ENCODE assay signal across 12 cellular contexts in the genomic region with DNA sequence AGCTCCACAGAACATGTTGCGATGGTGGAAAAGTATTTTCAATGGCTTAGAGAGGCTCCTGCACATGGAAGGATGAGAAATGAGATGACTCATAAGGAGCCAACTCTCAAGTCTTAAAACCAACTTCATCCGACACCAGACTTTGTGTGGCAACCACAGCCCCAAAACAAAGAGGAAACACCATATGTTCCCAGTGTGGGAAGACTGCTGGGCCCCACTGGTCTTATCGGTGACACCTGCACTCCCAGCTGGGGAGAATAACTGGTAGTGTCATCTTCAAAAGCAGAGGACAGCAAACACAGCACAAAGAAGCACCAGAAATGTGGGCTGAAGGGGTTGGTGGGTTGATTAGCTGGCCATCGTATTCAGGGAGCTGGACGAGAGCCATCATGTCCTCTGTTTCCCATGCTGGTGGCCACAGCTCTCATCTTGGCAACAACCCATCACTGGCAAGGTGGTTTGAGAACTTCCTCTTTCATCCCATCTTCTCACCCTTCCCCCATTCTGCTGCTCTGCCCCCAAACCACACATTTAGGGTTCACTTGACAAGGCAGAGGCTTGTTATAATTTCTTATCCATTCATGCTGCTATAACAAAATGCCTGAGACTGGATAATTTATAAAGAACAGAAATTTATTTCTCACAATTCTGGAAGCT. TPM values are rescaled to one million over a fixed set of nuclear protein-coding genes. Genes with fewer than 3 reads are reported as not detected.
DNase-seq lines count a peak whose midpoint lies in the region; ATAC-seq and TF ChIP-seq lines count a peak whose summit lies in the region.
"Had no signal": no experiment of that assay in that cellular context is flagged by ENCODE, and none has a peak within 500 bp of the region (broad histone marks: within the 10 kb centered on the region; RNA-seq: fewer than 3 reads in every experiment).

No MANE protein-coding gene starts in this region.

- H3K4me1 ChIP-seq in mammary epithelial cell (ENCODE audit: insufficient read depth, low read length): no peaks in the 10 kb centered on the region
- no peaks in the 10 kb centered on the region for H3K4me1 ChIP-seq in colonic mucosa

- H3K27me3 ChIP-seq in mammary epithelial cell (ENCODE audit: insufficient read depth, low read length) (no peaks in the 10 kb centered on the region), colonic mucosa (no peaks in the 10 kb centered on the region)

- WGBS in mammary epithelial cell (ENCODE audit: low coverage, missing lambda C conversion rate): 94% methylated on average over 4 of the region's 5 CpGs

- no peak overlapping the region for H3K4me3 Mint-ChIP-seq in MCF 10A (ENCODE audit: unreplicated experiment)
- no peak overlapping the region for H3K4me3 Mint-ChIP-seq in HFFc6
- H3K4me3 Mint-ChIP-seq: nephron progenitor cell had no signal

- no peak overlapping the region for H3K27ac Mint-ChIP-seq in MCF 10A (ENCODE audit: low read depth, unreplicated experiment)
- no peak overlapping the region for H3K27ac Mint-ChIP-seq in HFFc6
- H3K27ac Mint-ChIP-seq: nephron progenitor cell had no signal

- no peak overlapping the region for H2AFZ ChIP-seq in mammary epithelial cell (ENCODE audit: low read depth, low read length)

- no peak overlapping the region for H3K9ac ChIP-seq in mammary epithelial cell (ENCODE audit: insufficient read depth, low read length)
- H3K9ac ChIP-seq in colonic mucosa (ENCODE audit: low read depth in 2 of 2, low read length in 2 of 2): no peak overlapping the region

- in situ Hi-C loops in mammary epithelial cell (cut with MboI; ENCODE audit: low sequenced_read_pairs in 2 of 2): no loop called here

- no peaks in the 10 kb centered on the region for H3K79me2 ChIP-seq in mammary epithelial cell (ENCODE audit: insufficient read depth, low read length)

- H3K36me3 Mint-ChIP-seq in MCF 10A (ENCODE audit: insufficient read depth, unreplicated experiment) (no peaks in the 10 kb centered on the region), HFFc6 (ENCODE audit: low read depth) (no peaks in the 10 kb centered on the region)

- peaks cover 25% of the 10 kb centered on the region for H3K27me3 Mint-ChIP-seq in MCF 10A (ENCODE audit: insufficient read depth, unreplicated experiment)
- peaks cover 12% of the 10 kb centered on the region for H3K27me3 Mint-ChIP-seq in HFFc6 (ENCODE audit: insufficient read depth)

- H3K9me3 Mint-ChIP-seq in MCF 10A (ENCODE audit: unreplicated experiment) (no peaks in the 10 kb centered on the region), HFFc6 (no peaks in the 10 kb centered on the region)
- H3K9me3 Mint-ChIP-seq: nephron progenitor cell had no signal

- ATAC-seq in HG02938 (IDR thresholded peaks at IDR 0.05; ENCODE audit: unreplicated experiment): peak; percentile 55

- no peak overlapping the region for H3K4me2 ChIP-seq in mammary epithelial cell (ENCODE audit: insufficient read depth, low read depth, low read length)

- H3K4me3 ChIP-seq in mammary epithelial cell (replicated peaks in 1 of 3; ENCODE audit: insufficient read depth in 1 of 3, low read depth in 2 of 3, low read length in 3 of 3) (no peak overlapping the region), colonic mucosa (no peak overlapping the region)

- dilution Hi-C loops in mammary epithelial cell (cut with HindIII; ENCODE audit: low sequenced_read_pairs): no loop called here

- no peak overlapping the region for H3K27ac ChIP-seq in mammary epithelial cell (ENCODE audit: insufficient read depth, low read depth, low read length)
- H3K27ac ChIP-seq in colonic mucosa: no peak overlapping the region

- H3K9me3 ChIP-seq in mammary epithelial cell (replicated peaks; ENCODE audit: insufficient read depth, low read length): no peaks in the 10 kb centered on the region
- H3K9me3 ChIP-seq in colonic mucosa: no peaks in the 10 kb centered on the region

- DNase-seq in MCF 10A (ENCODE audit: unreplicated experiment) (peak; percentile 5), mammary epithelial cell (no peak), NAMALWA (ENCODE audit: low spot score) (peak; percentile 39), HFFc6 (no peak), NCI-H526 (lab: John Stamatoyannopoulos, UW) (no peak), colonic mucosa (no peak)
- DNase-seq in activated CD8-positive, alpha-beta memory T cell treated with anti-CD3 and anti-CD28 coated beads for 24 hours: no peak
- DNase-seq: ACHN; activated CD4-positive, alpha-beta T cell treated with anti-CD3 and anti-CD28 coated beads for 1 hour; NCI-H446 treated with DMSO at 0.1 percent for 48 hours; nephron progenitor cell had no signal

- H4K20me1 ChIP-seq in mammary epithelial cell (ENCODE audit: insufficient read depth, low read length): no peaks in the 10 kb centered on the region

- no TSS peak for BruUV-seq in MCF 10A (replicated peaks; lab: Mats Ljungman, UMichigan)
- no TSS peak for BruUV-seq in mammary epithelial cell (replicated peaks; lab: Mats Ljungman, UMichigan)

- CTCF ChIA-PET in MCF 10A (lab: Yijun Ruan, JAX): interaction anchor here (1.4 kb wide), 1 partner anchor 138 kb away, joined by 7 read pairs; no protein-coding TSS in a partner anchor
- CTCF ChIA-PET in mammary epithelial cell (lab: Charles Lee; ENCODE audit: low non-redundant PET): no interaction called here

- TF ChIP-seq CTCF in MCF 10A (IDR thresholded peaks at IDR 0.05; ENCODE audit: unreplicated experiment) (no peak), mammary epithelial cell (conservative IDR thresholded peaks at IDR 0.05 in 1 of 2, IDR thresholded peaks at IDR 0.05 in 1 of 2; ENCODE audit: extremely low read depth in 1 of 2, insufficient read depth in 1 of 2, low read depth in 1 of 2, low read length in 2 of 2) (no peak), HFFc6 (IDR thresholded peaks at IDR 0.05) (no peak), colonic mucosa (IDR thresholded peaks at IDR 0.05) (no peak)

- no peaks in the 10 kb centered on the region for H3K36me3 ChIP-seq in mammary epithelial cell (ENCODE audit: insufficient read depth, low read length)
- H3K36me3 ChIP-seq in colonic mucosa: no peaks in the 10 kb centered on the region

- intact Hi-C loops in MCF 10A (cut with micrococcal nuclease): no loop called here
- intact Hi-C loops in mammary epithelial cell (cut with micrococcal nuclease): no loop called here
- intact Hi-C loops in colonic mucosa (cut with DNase I): no loop called here

- POLR2A ChIA-PET in MCF 10A (lab: Yijun Ruan, JAX): no interaction called here

- H3K4me1 Mint-ChIP-seq in MCF 10A (ENCODE audit: insufficient read depth, unreplicated experiment) (no peaks in the 10 kb centered on the region), HFFc6 (ENCODE audit: low read depth) (no peaks in the 10 kb centered on the region)

RNA-seq across cellular contexts. Expression of a gene that starts 46.0 kb away (rescaled TPM):
- total RNA-seq in MCF 10A (2022): 18.7 and 19.0 TPM in 2 replicates
- 10 to 100 TPM; 17.8 to 23.4 TPM for total RNA-seq in mammary epithelial cell
- polyA plus RNA-seq in mammary epithelial cell: 9.2 TPM
- 31.6 TPM for polyA minus RNA-seq in mammary epithelial cell
- total RNA-seq in HFFc6 (2021; fragmentation: NEBNext Ultra II Directional; extraction: Animal tissue kit (Norgen Biotek cat#: 25700)): 1 to 10 TPM; 5.2 to 6.4 (median 6.0) TPM
- 10 to 100 TPM in 1 of 2 donors, 1 to 10 TPM in 1; 9.4 to 12.6 TPM for total RNA-seq in colonic mucosa

Comparison
In these comparisons a context has a peak if more than half of its experiments do, and no peak if none do; other contexts are left out.
1. DNase-seq: peak in MCF 10A (single experiment) and NAMALWA (single experiment); none in mammary epithelial cell (single experiment), HFFc6 (single experiment), NCI-H526 (0 of 2), colonic mucosa (single experiment) and activated CD8-positive, alpha-beta memory T cell treated with anti-CD3 and anti-CD28 coated beads for 24 hours (single experiment).